1 cellular context compared by ENCODE assay signal in the genomic region with DNA sequence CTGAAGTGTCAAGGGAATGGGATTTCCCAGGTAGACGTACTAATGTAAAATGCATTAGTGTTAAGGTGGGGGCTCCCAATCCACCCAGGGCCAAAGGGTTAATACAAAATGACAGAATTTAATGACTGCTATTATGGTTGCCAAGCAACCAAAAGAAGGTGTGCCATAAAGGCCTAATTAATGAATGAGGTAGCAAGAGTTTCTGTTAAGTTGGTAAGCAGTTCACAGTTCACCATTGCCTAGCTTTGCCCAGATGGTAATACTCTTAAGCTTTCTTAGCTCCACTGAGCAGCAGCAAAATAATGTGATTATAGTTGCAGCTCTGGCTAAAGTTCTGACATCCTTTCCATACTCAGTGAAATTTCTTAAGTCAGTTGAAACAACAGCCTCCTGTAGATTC.
TF ChIP-seq lines count a peak whose summit lies in the region.

No MANE protein-coding gene starts in this region.

TF ChIP-seq in GM12878, 131 proteins besides CTCF, POLR2A, EP300 and RAD21 (continued from another document):
- TF ChIP-seq, protein P1, sequence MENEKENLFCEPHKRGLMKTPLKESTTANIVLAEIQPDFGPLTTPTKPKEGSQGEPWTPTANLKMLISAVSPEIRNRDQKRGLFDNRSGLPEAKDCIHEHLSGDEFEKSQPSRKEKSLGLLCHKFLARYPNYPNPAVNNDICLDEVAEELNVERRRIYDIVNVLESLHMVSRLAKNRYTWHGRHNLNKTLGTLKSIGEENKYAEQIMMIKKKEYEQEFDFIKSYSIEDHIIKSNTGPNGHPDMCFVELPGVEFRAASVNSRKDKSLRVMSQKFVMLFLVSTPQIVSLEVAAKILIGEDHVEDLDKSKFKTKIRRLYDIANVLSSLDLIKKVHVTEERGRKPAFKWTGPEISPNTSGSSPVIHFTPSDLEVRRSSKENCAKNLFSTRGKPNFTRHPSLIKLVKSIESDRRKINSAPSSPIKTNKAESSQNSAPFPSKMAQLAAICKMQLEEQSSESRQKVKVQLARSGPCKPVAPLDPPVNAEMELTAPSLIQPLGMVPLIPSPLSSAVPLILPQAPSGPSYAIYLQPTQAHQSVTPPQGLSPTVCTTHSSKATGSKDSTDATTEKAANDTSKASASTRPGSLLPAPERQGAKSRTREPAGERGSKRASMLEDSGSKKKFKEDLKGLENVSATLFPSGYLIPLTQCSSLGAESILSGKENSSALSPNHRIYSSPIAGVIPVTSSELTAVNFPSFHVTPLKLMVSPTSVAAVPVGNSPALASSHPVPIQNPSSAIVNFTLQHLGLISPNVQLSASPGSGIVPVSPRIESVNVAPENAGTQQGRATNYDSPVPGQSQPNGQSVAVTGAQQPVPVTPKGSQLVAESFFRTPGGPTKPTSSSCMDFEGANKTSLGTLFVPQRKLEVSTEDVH (IDR thresholded peaks at IDR 0.05; ENCODE audit: low read depth, partially characterized antibody), result no peak
- TF ChIP-seq, protein P2, sequence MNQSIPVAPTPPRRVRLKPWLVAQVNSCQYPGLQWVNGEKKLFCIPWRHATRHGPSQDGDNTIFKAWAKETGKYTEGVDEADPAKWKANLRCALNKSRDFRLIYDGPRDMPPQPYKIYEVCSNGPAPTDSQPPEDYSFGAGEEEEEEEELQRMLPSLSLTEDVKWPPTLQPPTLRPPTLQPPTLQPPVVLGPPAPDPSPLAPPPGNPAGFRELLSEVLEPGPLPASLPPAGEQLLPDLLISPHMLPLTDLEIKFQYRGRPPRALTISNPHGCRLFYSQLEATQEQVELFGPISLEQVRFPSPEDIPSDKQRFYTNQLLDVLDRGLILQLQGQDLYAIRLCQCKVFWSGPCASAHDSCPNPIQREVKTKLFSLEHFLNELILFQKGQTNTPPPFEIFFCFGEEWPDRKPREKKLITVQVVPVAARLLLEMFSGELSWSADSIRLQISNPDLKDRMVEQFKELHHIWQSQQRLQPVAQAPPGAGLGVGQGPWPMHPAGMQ (IDR thresholded peaks at IDR 0.05; ENCODE audit: borderline replicate concordance), result no peak
- TF ChIP-seq MTA2 (IDR thresholded peaks at IDR 0.05; ENCODE audit: low read depth), result peak; percentile 53
- no peak for TF ChIP-seq HCFC1 (IDR thresholded peaks at IDR 0.05; ENCODE audit: low read length)
- TF ChIP-seq, protein P3, sequence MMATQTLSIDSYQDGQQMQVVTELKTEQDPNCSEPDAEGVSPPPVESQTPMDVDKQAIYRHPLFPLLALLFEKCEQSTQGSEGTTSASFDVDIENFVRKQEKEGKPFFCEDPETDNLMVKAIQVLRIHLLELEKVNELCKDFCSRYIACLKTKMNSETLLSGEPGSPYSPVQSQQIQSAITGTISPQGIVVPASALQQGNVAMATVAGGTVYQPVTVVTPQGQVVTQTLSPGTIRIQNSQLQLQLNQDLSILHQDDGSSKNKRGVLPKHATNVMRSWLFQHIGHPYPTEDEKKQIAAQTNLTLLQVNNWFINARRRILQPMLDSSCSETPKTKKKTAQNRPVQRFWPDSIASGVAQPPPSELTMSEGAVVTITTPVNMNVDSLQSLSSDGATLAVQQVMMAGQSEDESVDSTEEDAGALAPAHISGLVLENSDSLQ (IDR thresholded peaks at IDR 0.05), result no peak
- no peak for TF ChIP-seq SIN3A (IDR thresholded peaks at IDR 0.05; ENCODE audit: low read depth, low read length)
- TF ChIP-seq, protein P4, sequence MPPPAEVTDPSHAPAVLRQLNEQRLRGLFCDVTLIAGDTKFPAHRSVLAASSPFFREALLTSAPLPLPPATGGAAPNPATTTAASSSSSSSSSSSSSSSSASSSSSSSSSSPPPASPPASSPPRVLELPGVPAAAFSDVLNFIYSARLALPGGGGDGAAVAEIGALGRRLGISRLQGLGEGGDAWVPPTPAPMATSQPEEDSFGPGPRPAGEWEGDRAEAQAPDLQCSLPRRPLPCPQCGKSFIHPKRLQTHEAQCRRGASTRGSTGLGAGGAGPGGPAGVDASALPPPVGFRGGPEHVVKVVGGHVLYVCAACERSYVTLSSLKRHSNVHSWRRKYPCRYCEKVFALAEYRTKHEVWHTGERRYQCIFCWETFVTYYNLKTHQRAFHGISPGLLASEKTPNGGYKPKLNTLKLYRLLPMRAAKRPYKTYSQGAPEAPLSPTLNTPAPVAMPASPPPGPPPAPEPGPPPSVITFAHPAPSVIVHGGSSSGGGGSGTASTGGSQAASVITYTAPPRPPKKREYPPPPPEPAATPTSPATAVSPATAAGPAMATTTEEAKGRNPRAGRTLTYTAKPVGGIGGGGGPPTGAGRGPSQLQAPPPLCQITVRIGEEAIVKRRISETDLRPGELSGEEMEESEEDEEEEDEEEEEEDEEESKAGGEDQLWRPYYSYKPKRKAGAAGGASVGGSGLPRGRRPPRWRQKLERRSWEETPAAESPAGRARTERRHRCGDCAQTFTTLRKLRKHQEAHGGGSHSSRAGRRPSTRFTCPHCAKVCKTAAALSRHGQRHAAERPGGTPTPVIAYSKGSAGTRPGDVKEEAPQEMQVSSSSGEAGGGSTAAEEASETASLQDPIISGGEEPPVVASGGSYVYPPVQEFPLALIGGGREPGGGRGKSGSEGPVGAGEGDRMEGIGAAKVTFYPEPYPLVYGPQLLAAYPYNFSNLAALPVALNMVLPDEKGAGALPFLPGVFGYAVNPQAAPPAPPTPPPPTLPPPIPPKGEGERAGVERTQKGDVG (CRISPR knock-in tag; IDR thresholded peaks at IDR 0.05), result no peak
- no peak for TF ChIP-seq MYB (IDR thresholded peaks at IDR 0.05; ENCODE audit: borderline replicate concordance, low read depth, low read length)
- no peak for TF ChIP-seq PAX8 (IDR thresholded peaks at IDR 0.05)
- TF ChIP-seq TCF7 (IDR thresholded peaks at IDR 0.05; ENCODE audit: borderline replicate concordance), result no peak
- no peak for TF ChIP-seq SMC3 (IDR thresholded peaks at IDR 0.05; ENCODE audit: borderline replicate concordance, low read length)
- no peak for TF ChIP-seq HDAC2 (IDR thresholded peaks at IDR 0.05)
- TF ChIP-seq, protein P5, sequence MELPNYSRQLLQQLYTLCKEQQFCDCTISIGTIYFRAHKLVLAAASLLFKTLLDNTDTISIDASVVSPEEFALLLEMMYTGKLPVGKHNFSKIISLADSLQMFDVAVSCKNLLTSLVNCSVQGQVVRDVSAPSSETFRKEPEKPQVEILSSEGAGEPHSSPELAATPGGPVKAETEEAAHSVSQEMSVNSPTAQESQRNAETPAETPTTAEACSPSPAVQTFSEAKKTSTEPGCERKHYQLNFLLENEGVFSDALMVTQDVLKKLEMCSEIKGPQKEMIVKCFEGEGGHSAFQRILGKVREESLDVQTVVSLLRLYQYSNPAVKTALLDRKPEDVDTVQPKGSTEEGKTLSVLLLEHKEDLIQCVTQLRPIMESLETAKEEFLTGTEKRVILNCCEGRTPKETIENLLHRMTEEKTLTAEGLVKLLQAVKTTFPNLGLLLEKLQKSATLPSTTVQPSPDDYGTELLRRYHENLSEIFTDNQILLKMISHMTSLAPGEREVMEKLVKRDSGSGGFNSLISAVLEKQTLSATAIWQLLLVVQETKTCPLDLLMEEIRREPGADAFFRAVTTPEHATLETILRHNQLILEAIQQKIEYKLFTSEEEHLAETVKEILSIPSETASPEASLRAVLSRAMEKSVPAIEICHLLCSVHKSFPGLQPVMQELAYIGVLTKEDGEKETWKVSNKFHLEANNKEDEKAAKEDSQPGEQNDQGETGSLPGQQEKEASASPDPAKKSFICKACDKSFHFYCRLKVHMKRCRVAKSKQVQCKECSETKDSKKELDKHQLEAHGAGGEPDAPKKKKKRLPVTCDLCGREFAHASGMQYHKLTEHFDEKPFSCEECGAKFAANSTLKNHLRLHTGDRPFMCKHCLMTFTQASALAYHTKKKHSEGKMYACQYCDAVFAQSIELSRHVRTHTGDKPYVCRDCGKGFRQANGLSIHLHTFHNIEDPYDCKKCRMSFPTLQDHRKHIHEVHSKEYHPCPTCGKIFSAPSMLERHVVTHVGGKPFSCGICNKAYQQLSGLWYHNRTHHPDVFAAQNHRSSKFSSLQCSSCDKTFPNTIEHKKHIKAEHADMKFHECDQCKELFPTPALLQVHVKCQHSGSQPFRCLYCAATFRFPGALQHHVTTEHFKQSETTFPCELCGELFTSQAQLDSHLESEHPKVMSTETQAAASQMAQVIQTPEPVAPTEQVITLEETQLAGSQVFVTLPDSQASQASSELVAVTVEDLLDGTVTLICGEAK (IDR thresholded peaks at IDR 0.05; ENCODE audit: borderline replicate concordance), result no peak
